Comparison of ENCODE assay signal across 8 cellular contexts in the genomic region with DNA sequence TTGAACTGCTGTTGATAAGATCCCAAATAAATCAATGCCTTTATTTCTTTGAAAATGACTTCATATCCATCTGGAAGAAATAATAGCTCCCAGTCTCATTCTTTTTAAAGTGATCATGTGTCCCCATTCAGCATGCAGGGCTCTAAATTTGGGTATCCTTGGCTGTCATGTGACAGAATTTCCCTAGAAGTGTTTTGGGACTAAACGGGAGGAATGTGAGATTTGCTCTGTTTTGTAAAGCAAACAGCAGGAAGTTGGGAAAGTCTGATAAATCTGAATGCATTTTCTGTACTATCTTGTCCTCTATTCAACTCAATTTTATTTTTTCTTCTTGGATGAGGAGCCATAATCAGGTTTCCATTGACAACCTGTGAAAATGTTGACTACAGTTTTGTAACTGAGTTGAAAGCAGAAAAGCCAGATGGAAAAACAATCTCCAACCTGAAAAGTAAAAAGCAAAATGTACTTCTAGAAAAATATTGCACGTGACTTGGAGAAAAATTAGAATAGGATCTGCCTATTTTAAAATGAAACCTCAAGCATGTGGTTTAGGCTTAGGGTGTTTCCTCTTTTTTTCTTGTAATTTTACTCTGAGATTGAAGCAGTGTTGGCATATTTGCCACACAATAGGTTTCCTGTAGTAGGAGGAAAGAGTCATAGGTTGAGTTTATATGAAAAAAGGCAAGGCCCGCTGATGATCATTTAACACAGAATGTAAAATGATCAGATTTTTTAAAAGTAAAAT.
DNase-seq lines count a peak whose midpoint lies in the region; ATAC-seq and TF ChIP-seq lines count a peak whose summit lies in the region.

No MANE protein-coding gene starts in this region.

- 36 to 65% methylated on average over 3 of the region's 3 CpGs for WGBS in sigmoid colon, 2 donors

- TF ChIP-seq EP300 in sigmoid colon (IDR thresholded peaks at IDR 0.05), result no peak

- peaks cover 15% of the 10 kb centered on the region for H3K4me1 ChIP-seq in fibroblast of lung (ENCODE audit: control insufficient read depth, extremely low read depth, insufficient read depth, low read length)
- peaks cover 0 to 21% (median 7%) of the 10 kb centered on the region in 4 donors for H3K4me1 ChIP-seq in sigmoid colon

- H3K27ac ChIP-seq in fibroblast of lung (ENCODE audit: insufficient read depth, low read length) (no peak overlapping the region), sigmoid colon (peak overlapping the region; percentile 36 to 58 (median 52))

- ATAC-seq in GM18861 (IDR thresholded peaks at IDR 0.05; ENCODE audit: unreplicated experiment), result peak; percentile 48
- no peak for ATAC-seq in GM19463 (IDR thresholded peaks at IDR 0.05; ENCODE audit: unreplicated experiment)

- H3K27me3 ChIP-seq in fibroblast of lung (ENCODE audit: control insufficient read depth, insufficient read depth, low read length) (no peaks in the 10 kb centered on the region), sigmoid colon (no peaks in the 10 kb centered on the region)

- H3K9ac ChIP-seq in fibroblast of lung (ENCODE audit: insufficient read depth, low read length), result no peak overlapping the region

- H4K20me1 ChIP-seq in fibroblast of lung (ENCODE audit: control insufficient read depth, extremely low read depth, insufficient read depth, low read length), result no peaks in the 10 kb centered on the region

- DNase-seq in RPMI8226 (peak; percentile 68), fibroblast of lung (ENCODE audit: low read depth in 2 of 2) (no peak), sigmoid colon (no peak), NCI-H2081 treated with DMSO at 0.1 percent for 48 hours (lab: John Stamatoyannopoulos, UW) (no peak), posterior cingulate gyrus (no peak), NCI-H226 (no peak)

- intact Hi-C loops in sigmoid colon (cut with DNase I), result loop anchor here (10.0 kb wide), 1 partner anchor 104 kb away; no protein-coding TSS in a partner anchor
- intact Hi-C loops in posterior cingulate gyrus (cut with DNase I), result no loop called here

- no peak for TF ChIP-seq CTCF in fibroblast of lung (conservative IDR thresholded peaks at IDR 0.05 in 1 of 2, IDR thresholded peaks at IDR 0.05 in 1 of 2; ENCODE audit: low read depth in 1 of 2, low read length in 2 of 2)
- TF ChIP-seq CTCF in sigmoid colon (IDR thresholded peaks at IDR 0.05), result no peak

- H3K79me2 ChIP-seq in fibroblast of lung (ENCODE audit: control insufficient read depth, insufficient read depth, low read length), result no peaks in the 10 kb centered on the region

- TF ChIP-seq POLR2A in sigmoid colon (IDR thresholded peaks at IDR 0.05), result no peak

- H3K4me3 ChIP-seq in fibroblast of lung (replicated peaks in 1 of 4; ENCODE audit: control extremely low read depth in 1 of 4, insufficient read depth in 1 of 4, low read depth in 3 of 4, low read length in 4 of 4) (no peak overlapping the region), sigmoid colon (no peak overlapping the region)

- H3K4me2 ChIP-seq in fibroblast of lung (ENCODE audit: extremely low read depth, insufficient read depth, low read length), result no peak overlapping the region

- H3K36me3 ChIP-seq in fibroblast of lung (ENCODE audit: control insufficient read depth, insufficient read depth, low read length) (no peaks in the 10 kb centered on the region), sigmoid colon (no peaks in the 10 kb centered on the region)

- H3K9me3 ChIP-seq in fibroblast of lung (ENCODE audit: control insufficient read depth, insufficient read depth, low read depth, low read length) (no peaks in the 10 kb centered on the region), sigmoid colon (no peaks in the 10 kb centered on the region)

- peak overlapping the region; percentile 16 for H2AFZ ChIP-seq in fibroblast of lung (ENCODE audit: low read length)
